In genomic region chr4:2343476-2343875, GRCh38 we compare ENCODE assay signal across 1 cellular context.
TF ChIP-seq lines count a peak whose summit lies in the region.

No MANE protein-coding gene starts in this region.

TF ChIP-seq in H1, 55 proteins besides CTCF, POLR2A, EP300 and RAD21:
- TF ChIP-seq SAP30 (IDR thresholded peaks at IDR 0.05; ENCODE audit: insufficient read depth, insufficient replicate concordance, low read length) (no peak), BCL11A (IDR thresholded peaks at IDR 0.05; ENCODE audit: low read depth in 2 of 2, low read length in 2 of 2) (no peak), YY1 (IDR thresholded peaks at IDR 0.05; ENCODE audit: low read depth, low read length) (no peak), KDM4A (IDR thresholded peaks at IDR 0.05; ENCODE audit: low read depth, low read length, severe bottlenecking) (no peak), RXRA (IDR thresholded peaks at IDR 0.05; ENCODE audit: insufficient read depth, low read depth, low read length) (no peak), SP1 (IDR thresholded peaks at IDR 0.05; ENCODE audit: low read depth, low read length) (no peak), SRF (IDR thresholded peaks at IDR 0.05; ENCODE audit: low read depth, low read length) (no peak), CBX5 (IDR thresholded peaks at IDR 0.05; ENCODE audit: low read depth, low read length) (no peak), TCF12 (IDR thresholded peaks at IDR 0.05; ENCODE audit: low read depth, low read length) (no peak), SUZ12 (IDR thresholded peaks at IDR 0.05; ENCODE audit: low read length) (no peak), NRF1 (IDR thresholded peaks at IDR 0.05; ENCODE audit: low read depth, low read length) (no peak), SP4 (IDR thresholded peaks at IDR 0.05; ENCODE audit: low read length) (no peak), SIRT6 (IDR thresholded peaks at IDR 0.05; ENCODE audit: low read length) (no peak)
- TF ChIP-seq, protein P1, sequence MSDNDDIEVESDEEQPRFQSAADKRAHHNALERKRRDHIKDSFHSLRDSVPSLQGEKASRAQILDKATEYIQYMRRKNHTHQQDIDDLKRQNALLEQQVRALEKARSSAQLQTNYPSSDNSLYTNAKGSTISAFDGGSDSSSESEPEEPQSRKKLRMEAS (IDR thresholded peaks at IDR 0.05) = no peak
